27 cellular contexts compared by ENCODE assay signal in genomic region chr1:163115887-163116286, GRCh38. TPM values are rescaled to one million over a fixed set of nuclear protein-coding genes. Genes with fewer than 3 reads are reported as not detected.
"Had no signal": no experiment of that assay in that cellular context is flagged by ENCODE, and none has a peak within 500 bp of the region (broad histone marks: within the 10 kb centered on the region; RNA-seq: fewer than 3 reads in every experiment).

No MANE protein-coding gene starts in this region.

- H3K4me3 Mint-ChIP-seq: activated CD8-positive, alpha-beta memory T cell treated with anti-CD3 and anti-CD28 coated beads, Interleukin-2, amount 10 ng/mL, durations not matched to agents 7 days and 5 days; activated naive CD4-positive, alpha-beta T cell treated with anti-CD3 and anti-CD28 coated beads, Interleukin-2, amount 50 U/mL, for 24 hours; activated T-cell treated with anti-CD3 and anti-CD28 coated beads, Interleukin-2, amount 50 U/mL, for 24 hours; activated T-helper 1 cell treated with anti-CD3 and anti-CD28 coated beads, Interleukin-12 subunit alpha, Interleukin-12 subunit beta, Interleukin-2, Interleukin-4 antibody, amounts not matched to agents 30 ng/mL and 10 ng/mL and 1 ng/mL, durations not matched to agents 14 hours and 24 hours and 36 hours; T-helper 17 cell; WTC11 had no signal

- H3K36me3 Mint-ChIP-seq: activated CD8-positive, alpha-beta memory T cell treated with anti-CD3 and anti-CD28 coated beads, Interleukin-2, amount 10 ng/mL, durations not matched to agents 7 days and 5 days; activated naive CD4-positive, alpha-beta T cell treated with anti-CD3 and anti-CD28 coated beads, Interleukin-2, amount 50 U/mL, for 24 hours; WTC11 had no signal

- H3K4me1 Mint-ChIP-seq: activated CD8-positive, alpha-beta memory T cell treated with anti-CD3 and anti-CD28 coated beads, Interleukin-2, amount 10 ng/mL, durations not matched to agents 7 days and 5 days; activated naive CD4-positive, alpha-beta T cell treated with anti-CD3 and anti-CD28 coated beads, Interleukin-2, amount 50 U/mL, for 24 hours; T-helper 17 cell had no signal

- H3K9me3 Mint-ChIP-seq: activated naive CD4-positive, alpha-beta T cell treated with anti-CD3 and anti-CD28 coated beads, Interleukin-2, amount 50 U/mL, for 24 hours; activated T-cell treated with anti-CD3 and anti-CD28 coated beads, Interleukin-2, amount 50 U/mL, for 24 hours; activated T-helper 1 cell treated with anti-CD3 and anti-CD28 coated beads, Interleukin-12 subunit alpha, Interleukin-12 subunit beta, Interleukin-2, Interleukin-4 antibody, amounts not matched to agents 30 ng/mL and 10 ng/mL and 1 ng/mL, durations not matched to agents 14 hours and 24 hours and 36 hours had no signal

- DNase-seq: activated CD4-positive, alpha-beta T cell treated with anti-CD3 and anti-CD28 coated beads for 48 hours; activated CD4-positive, alpha-beta T cell treated with anti-CD3 and anti-CD28 coated beads, Interleukin-2, amount 50 U/mL, for 4 hours; activated CD4-positive, CD25-positive, alpha-beta regulatory T cell treated with anti-CD3 and anti-CD28 coated beads, Interleukin-2, amount 50 U/mL, for 72 hours; activated CD8-positive, alpha-beta memory T cell treated with anti-CD3 and anti-CD28 coated beads, Interleukin-2, amount 10 ng/mL, durations not matched to agents 7 days and 5 days; activated effector memory CD4-positive, alpha-beta T cell treated with Interleukin-2 at 50 U/mL for 16 hours; activated naive CD4-positive, alpha-beta T cell; activated T-cell treated with anti-CD3 and anti-CD28 coated beads, Interleukin-2, amount 50 U/mL, for 24 hours; aorta; caudate nucleus; Karpas-422; MM.1S; NCI-H1105 treated with DMSO at 0.1 percent for 48 hours; NCI-H1436 treated with DMSO at 0.1 percent for 48 hours; NCI-H187; NCI-H2081 treated with DMSO at 0.1 percent for 48 hours; NCI-H446; NCI-H524 treated with DMSO at 0.1 percent for 48 hours; Peyer's patch; Right ventricle myocardium superior; SJCRH30; T-helper 17 cell; T-helper 9 cell had no signal

- ATAC-seq: activated CD8-positive, alpha-beta memory T cell treated with anti-CD3 and anti-CD28 coated beads, Interleukin-2, amount 10 ng/mL, durations not matched to agents 7 days and 5 days; T-helper 17 cell; WTC11 had no signal

- H3K27ac Mint-ChIP-seq: activated CD8-positive, alpha-beta memory T cell treated with anti-CD3 and anti-CD28 coated beads, Interleukin-2, amount 10 ng/mL, durations not matched to agents 7 days and 5 days; activated naive CD4-positive, alpha-beta T cell treated with anti-CD3 and anti-CD28 coated beads, Interleukin-2, amount 50 U/mL, for 24 hours; activated T-cell treated with anti-CD3 and anti-CD28 coated beads, Interleukin-2, amount 50 U/mL, for 24 hours; activated T-helper 1 cell treated with anti-CD3 and anti-CD28 coated beads, Interleukin-12 subunit alpha, Interleukin-12 subunit beta, Interleukin-2, Interleukin-4 antibody, amounts not matched to agents 30 ng/mL and 10 ng/mL and 1 ng/mL, durations not matched to agents 14 hours and 24 hours and 36 hours; T-helper 17 cell; WTC11 had no signal

- H3K27me3 ChIP-seq: breast epithelium, Peyer's patch, SJCRH30 had no signal

- H3K4me3 ChIP-seq: breast epithelium, Peyer's patch, SJCRH30 had no signal

- H3K9me3 ChIP-seq: breast epithelium, Peyer's patch, SJCRH30 had no signal

- H3K27me3 Mint-ChIP-seq: T-helper 17 cell had no signal

- H3K4me1 ChIP-seq: breast epithelium, Peyer's patch, SJCRH30 had no signal

- H3K36me3 ChIP-seq: breast epithelium, Peyer's patch, SJCRH30 had no signal

- H3K27ac ChIP-seq: breast epithelium, Peyer's patch, RWPE1, SJCRH30 had no signal

RNA-seq across cellular contexts. Expression of gene RGS4, which starts 46.7 kb away (rescaled TPM):
- total RNA-seq: activated CD8-positive, alpha-beta memory T cell treated with anti-CD3 and anti-CD28 coated beads, Interleukin-2, amount 10 ng/mL, durations not matched to agents 7 days and 5 days; activated T-helper 1 cell treated with anti-CD3 and anti-CD28 coated beads, Interleukin-12 subunit alpha, Interleukin-12 subunit beta, Interleukin-2, Interleukin-4 antibody, amounts not matched to agents 30 ng/mL and 10 ng/mL and 1 ng/mL, durations not matched to agents 14 hours and 24 hours and 36 hours; T-helper 17 cell had no signal
